4 cellular contexts compared by ENCODE assay signal in the genomic region with DNA sequence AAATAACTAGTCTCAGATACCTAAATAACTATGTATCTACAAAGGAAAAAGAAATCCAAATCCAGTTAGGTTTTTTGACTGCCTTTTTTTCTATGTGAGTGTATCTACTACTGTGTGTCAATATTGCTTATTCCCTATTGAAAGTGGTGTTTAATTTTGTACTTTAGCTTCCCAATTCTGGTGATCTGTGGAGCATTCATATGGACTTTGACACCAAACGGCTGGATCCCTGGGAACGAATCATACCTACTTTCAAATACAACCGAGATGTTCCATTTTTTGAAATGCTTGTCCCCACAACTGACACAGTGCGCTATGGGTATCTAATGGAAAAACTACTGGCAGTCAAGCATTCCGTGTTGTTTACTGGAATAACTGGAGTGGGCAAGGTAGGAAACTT.
"Had no signal": no experiment of that assay in that cellular context is flagged by ENCODE, and none has a peak within 500 bp of the region (broad histone marks: within the 10 kb centered on the region; RNA-seq: fewer than 3 reads in every experiment).

No MANE protein-coding gene starts in this region.

- H3K4me3 ChIP-seq: GM23338 had no signal

- ATAC-seq: GM23338 had no signal

- H3K4me3 Mint-ChIP-seq: GM23338, H9, IgD-negative memory B cell had no signal

- H3K27ac Mint-ChIP-seq: GM23338, H9 had no signal

- H3K4me2 ChIP-seq: GM23338 had no signal

- H3K36me3 Mint-ChIP-seq: IgD-negative memory B cell had no signal

- H2AFZ ChIP-seq: GM23338 had no signal

- DNase-seq: H9, HCEC 1CT had no signal

- H3K4me1 Mint-ChIP-seq: GM23338, H9, IgD-negative memory B cell had no signal
